Comparison of ENCODE assay signal across 17 cellular contexts in genomic region chr17:81229666-81229920, GRCh38. TPM values are rescaled to one million over a fixed set of nuclear protein-coding genes. Genes with fewer than 3 reads are reported as not detected.
DNase-seq lines count a peak whose midpoint lies in the region; ATAC-seq lines count a peak whose summit lies in the region.
"Had no signal": no experiment of that assay in that cellular context is flagged by ENCODE, and none has a peak within 500 bp of the region (broad histone marks: within the 10 kb centered on the region; RNA-seq: fewer than 3 reads in every experiment).

No MANE protein-coding gene starts in this region.

- H3K36me3 Mint-ChIP-seq in activated naive CD8-positive, alpha-beta T cell treated with anti-CD3 and anti-CD28 coated beads, Interleukin-2, amount 10 ng/mL, durations not matched to agents 7 days and 5 days, result peaks cover 17% of the 10 kb centered on the region
- peaks cover 6% of the 10 kb centered on the region for H3K36me3 Mint-ChIP-seq in activated naive CD8-positive, alpha-beta T cell treated with anti-CD3 and anti-CD28 coated beads for 36 hours
- peaks cover 20% of the 10 kb centered on the region for H3K36me3 Mint-ChIP-seq in central memory CD8-positive, alpha-beta T cell (ENCODE audit: insufficient read depth)

- H3K9me3 Mint-ChIP-seq in activated naive CD8-positive, alpha-beta T cell treated with anti-CD3 and anti-CD28 coated beads, Interleukin-2, amount 10 ng/mL, durations not matched to agents 7 days and 5 days, result no peaks in the 10 kb centered on the region
- no peaks in the 10 kb centered on the region for H3K9me3 Mint-ChIP-seq in activated naive CD8-positive, alpha-beta T cell treated with anti-CD3 and anti-CD28 coated beads for 36 hours
- H3K9me3 Mint-ChIP-seq in central memory CD8-positive, alpha-beta T cell, result no peaks in the 10 kb centered on the region
- H3K9me3 Mint-ChIP-seq: CD4-positive, CD25-positive, alpha-beta regulatory T cell had no signal

- no peak overlapping the region for H4K91ac ChIP-seq in neuronal stem cell (ENCODE audit: low read depth, low read length, poor library complexity)

- H3K27ac Mint-ChIP-seq in activated naive CD8-positive, alpha-beta T cell treated with anti-CD3 and anti-CD28 coated beads, Interleukin-2, amount 10 ng/mL, durations not matched to agents 7 days and 5 days, result peak overlapping the region; percentile 66
- H3K27ac Mint-ChIP-seq in activated naive CD8-positive, alpha-beta T cell treated with anti-CD3 and anti-CD28 coated beads for 36 hours, result no peak overlapping the region
- H3K27ac Mint-ChIP-seq in central memory CD8-positive, alpha-beta T cell (ENCODE audit: low read depth), result peak overlapping the region; percentile 6
- H3K27ac Mint-ChIP-seq: CD4-positive, CD25-positive, alpha-beta regulatory T cell had no signal

- no peak overlapping the region for H3K4ac ChIP-seq in neuronal stem cell (ENCODE audit: low read length)

- POLR2A ChIA-PET in activated naive CD8-positive, alpha-beta T cell treated with anti-CD3 and anti-CD28 coated beads, Interleukin-2, amount 10 ng/mL, durations not matched to agents 7 days and 5 days (lab: Charles Lee), result no interaction called here

- no peak for DNase-seq in activated naive CD8-positive, alpha-beta T cell treated with anti-CD3 and anti-CD28 coated beads, Interleukin-2, amount 10 ng/mL, durations not matched to agents 7 days and 5 days
- no peak for DNase-seq in activated naive CD8-positive, alpha-beta T cell treated with anti-CD3 and anti-CD28 coated beads for 36 hours
- no peak for DNase-seq in central memory CD8-positive, alpha-beta T cell (ENCODE audit: low spot score in 2 of 2)
- DNase-seq in neuronal stem cell (ENCODE audit: low spot score) (no peak), H4 (ENCODE audit: low spot score) (no peak), NCI-H2107 treated with DMSO at 0.1 percent for 48 hours (lab: John Stamatoyannopoulos, UW; ENCODE audit: unreplicated experiment) (no peak)
- DNase-seq in activated CD4-positive, alpha-beta T cell treated with anti-CD3 and anti-CD28 coated beads, Interleukin-2, amount 50 U/mL, for 4 hours, result no peak
- DNase-seq: AML-193; Calu3; CD4-positive, CD25-positive, alpha-beta regulatory T cell; DMS 273 treated with DMSO at 0.1 percent for 48 hours; DMS79; GOT3 had no signal

- no peaks in the 10 kb centered on the region for H3K27me3 Mint-ChIP-seq in activated naive CD8-positive, alpha-beta T cell treated with anti-CD3 and anti-CD28 coated beads, Interleukin-2, amount 10 ng/mL, durations not matched to agents 7 days and 5 days
- H3K27me3 Mint-ChIP-seq in activated naive CD8-positive, alpha-beta T cell treated with anti-CD3 and anti-CD28 coated beads for 36 hours, result no peaks in the 10 kb centered on the region
- H3K27me3 Mint-ChIP-seq in central memory CD8-positive, alpha-beta T cell, result no peaks in the 10 kb centered on the region
- H3K27me3 Mint-ChIP-seq: CD4-positive, CD25-positive, alpha-beta regulatory T cell had no signal

- no CpG with 5 or more reads among the region's 14 CpGs for WGBS in neuronal stem cell (ENCODE audit: extremely low coverage in 2 of 2, insufficient read length in 2 of 2, insufficient replicate concordance in 1 of 2), 2 donors

- no peak overlapping the region for H3K9ac ChIP-seq in neuronal stem cell (ENCODE audit: low read depth, low read length, poor library complexity)
- H3K9ac ChIP-seq: BLaER1 treated with 17β-estradiol and CSF1 and Interleukin-3, amounts not matched to agents 10 nM and 100 nM had no signal

- peaks cover 0 to 6% of the 10 kb centered on the region in 2 donors for H3K9me3 ChIP-seq in neuronal stem cell (replicated peaks in 1 of 2; ENCODE audit: control insufficient read depth in 2 of 2, insufficient read depth in 1 of 2, low read depth in 1 of 2, low read length in 2 of 2)

- peaks cover 8% of the 10 kb centered on the region for H3K79me1 ChIP-seq in neuronal stem cell (ENCODE audit: low read depth, low read length)

- no peak overlapping the region for H2BK15ac ChIP-seq in neuronal stem cell (ENCODE audit: low read length)

- H2AFZ ChIP-seq in neuronal stem cell (ENCODE audit: low read length), result no peak overlapping the region

- H3K27me3 ChIP-seq in neuronal stem cell (ENCODE audit: control insufficient read depth in 3 of 3, insufficient read depth in 3 of 3, low read depth in 1 of 3, low read length in 3 of 3), result no peaks in the 10 kb centered on the region
- H3K27me3 ChIP-seq: BLaER1 treated with 17β-estradiol and CSF1 and Interleukin-3, amounts not matched to agents 10 nM and 100 nM had no signal

- H3K36me3 ChIP-seq in neuronal stem cell (replicated peaks in 1 of 2; ENCODE audit: control insufficient read depth in 2 of 2, insufficient read depth in 2 of 2, low read length in 2 of 2), result peaks cover 11 to 24% of the 10 kb centered on the region in 2 donors

- no peak overlapping the region for H2BK5ac ChIP-seq in neuronal stem cell (ENCODE audit: low read length)

- peaks cover 6% of the 10 kb centered on the region for H3K4me1 Mint-ChIP-seq in activated naive CD8-positive, alpha-beta T cell treated with anti-CD3 and anti-CD28 coated beads, Interleukin-2, amount 10 ng/mL, durations not matched to agents 7 days and 5 days
- peaks cover 5% of the 10 kb centered on the region for H3K4me1 Mint-ChIP-seq in activated naive CD8-positive, alpha-beta T cell treated with anti-CD3 and anti-CD28 coated beads for 36 hours
- H3K4me1 Mint-ChIP-seq in central memory CD8-positive, alpha-beta T cell, result peaks cover 18% of the 10 kb centered on the region

- no peak overlapping the region for H3K27ac ChIP-seq in neuronal stem cell (replicated peaks; ENCODE audit: low read length)
- H3K27ac ChIP-seq: 22Rv1; BLaER1 treated with 17β-estradiol and CSF1 and Interleukin-3, amounts not matched to agents 10 nM and 100 nM had no signal

- H3K18ac ChIP-seq in neuronal stem cell (ENCODE audit: low read length), result no peak overlapping the region

- no peak for ATAC-seq in activated naive CD8-positive, alpha-beta T cell treated with anti-CD3 and anti-CD28 coated beads, Interleukin-2, amount 10 ng/mL, durations not matched to agents 7 days and 5 days (ENCODE audit: low read depth)
- no peak for ATAC-seq in central memory CD8-positive, alpha-beta T cell (replicated peaks; ENCODE audit: extremely low read depth, poor library complexity, severe bottlenecking)

- no peak overlapping the region for H2BK12ac ChIP-seq in neuronal stem cell (ENCODE audit: low read length)

- no peaks in the 10 kb centered on the region for H3K4me1 ChIP-seq in neuronal stem cell (ENCODE audit: control insufficient read depth in 2 of 2, insufficient read depth in 1 of 2, low read depth in 1 of 2, low read length in 2 of 2)
- H3K4me1 ChIP-seq: HAP-1 had no signal

- H2AK5ac ChIP-seq in neuronal stem cell (ENCODE audit: low read depth, low read length), result no peak overlapping the region

- H2BK120ac ChIP-seq in neuronal stem cell (ENCODE audit: low read depth, low read length), result no peak overlapping the region

- no peak overlapping the region for H4K8ac ChIP-seq in neuronal stem cell (ENCODE audit: low read depth, low read length)

- H3K4me3 ChIP-seq in neuronal stem cell (ENCODE audit: low read length in 2 of 2), result no peak overlapping the region
- H3K4me3 ChIP-seq: BLaER1 treated with 17β-estradiol and CSF1 and Interleukin-3, amounts not matched to agents 10 nM and 100 nM; HAP-1; K562 had no signal

- no peak overlapping the region for H3K14ac ChIP-seq in neuronal stem cell (ENCODE audit: low read length)

- no peak overlapping the region for H3K4me3 Mint-ChIP-seq in activated naive CD8-positive, alpha-beta T cell treated with anti-CD3 and anti-CD28 coated beads, Interleukin-2, amount 10 ng/mL, durations not matched to agents 7 days and 5 days
- no peak overlapping the region for H3K4me3 Mint-ChIP-seq in activated naive CD8-positive, alpha-beta T cell treated with anti-CD3 and anti-CD28 coated beads for 36 hours
- no peak overlapping the region for H3K4me3 Mint-ChIP-seq in central memory CD8-positive, alpha-beta T cell
- H3K4me3 Mint-ChIP-seq: CD4-positive, CD25-positive, alpha-beta regulatory T cell had no signal

- no peak overlapping the region for H3K4me2 ChIP-seq in neuronal stem cell (ENCODE audit: insufficient read depth, low read length, poor library complexity, severe bottlenecking)

- peak overlapping the region; percentile 12 for H3K23ac ChIP-seq in neuronal stem cell (ENCODE audit: low read depth, low read length, poor library complexity)

RNA-seq across cellular contexts. Expression of gene CEP131, which starts 6.8 kb away (rescaled TPM):
- total RNA-seq in activated naive CD8-positive, alpha-beta T cell treated with anti-CD3 and anti-CD28 coated beads, Interleukin-2, amount 10 ng/mL, durations not matched to agents 7 days and 5 days, result 10 to 100 TPM; 18.4 to 20.7 TPM
- total RNA-seq in activated naive CD8-positive, alpha-beta T cell treated with anti-CD3 and anti-CD28 coated beads for 36 hours, result 10 to 100 TPM in 1 of 2 experiments, 1 to 10 TPM in 1; 8.6 to 10.2 TPM
- polyA plus RNA-seq in neuronal stem cell (2013, experiment 1 of 2), result 14.7 TPM
- polyA plus RNA-seq in neuronal stem cell (2013, experiment 2 of 2), result 14.1 TPM
- 5.3 and 11.3 TPM in 2 replicates for total RNA-seq in H4 (2014; rRNA removed; shearing (Covaris generic))

RNA-seq across cellular contexts. Expression of gene TEPSIN, which starts 9.3 kb away (rescaled TPM):
- total RNA-seq in activated naive CD8-positive, alpha-beta T cell treated with anti-CD3 and anti-CD28 coated beads, Interleukin-2, amount 10 ng/mL, durations not matched to agents 7 days and 5 days, result 10 to 100 TPM; 71.1 to 78.8 TPM
- 10 to 100 TPM; 25.9 to 31.7 TPM for total RNA-seq in activated naive CD8-positive, alpha-beta T cell treated with anti-CD3 and anti-CD28 coated beads for 36 hours
- polyA plus RNA-seq in neuronal stem cell (2013, experiment 1 of 2), result 14.7 TPM
- polyA plus RNA-seq in neuronal stem cell (2013, experiment 2 of 2), result 14.2 TPM
- 3.4 and 4.0 TPM in 2 replicates for total RNA-seq in H4 (2014; rRNA removed; shearing (Covaris generic))

RNA-seq across cellular contexts. Expression of gene NDUFAF8, which starts 9.5 kb away (rescaled TPM):
- 10 to 100 TPM; 33.0 to 44.6 TPM for total RNA-seq in activated naive CD8-positive, alpha-beta T cell treated with anti-CD3 and anti-CD28 coated beads, Interleukin-2, amount 10 ng/mL, durations not matched to agents 7 days and 5 days
- total RNA-seq in activated naive CD8-positive, alpha-beta T cell treated with anti-CD3 and anti-CD28 coated beads for 36 hours, result 100 to 1,000 TPM in 1 of 2 experiments, 10 to 100 TPM in 1; 97.2 to 102 TPM
- polyA plus RNA-seq in neuronal stem cell (2013, experiment 1 of 2), result 79.2 TPM
- 73.1 TPM for polyA plus RNA-seq in neuronal stem cell (2013, experiment 2 of 2)
- total RNA-seq in H4 (2014; rRNA removed; shearing (Covaris generic)), result 47.4 and 77.7 TPM in 2 replicates
